Comparison of ENCODE assay signal across 8 cellular contexts in genomic region chr13:98576215-98576945, GRCh38. TPM values are rescaled to one million over a fixed set of nuclear protein-coding genes. Genes with fewer than 3 reads are reported as not detected.
DNase-seq lines count a peak whose midpoint lies in the region; ATAC-seq and TF ChIP-seq lines count a peak whose summit lies in the region.

No MANE protein-coding gene starts in this region.

- no peaks in the 10 kb centered on the region for H3K9me3 ChIP-seq in SK-N-SH

- H3K36me3 ChIP-seq in SK-N-SH (replicated peaks in 1 of 2; ENCODE audit: control insufficient read depth in 1 of 2, insufficient read depth in 2 of 2, low read length in 1 of 2) (no peaks in the 10 kb centered on the region), brain microvascular endothelial cell (replicated peaks) (no peaks in the 10 kb centered on the region)

- H3K9ac ChIP-seq in SK-N-SH: peak overlapping the region; percentile 90

- H2AFZ ChIP-seq in SK-N-SH (ENCODE audit: low read depth): no peak overlapping the region

- peaks cover 47% of the 10 kb centered on the region for H4K20me1 ChIP-seq in SK-N-SH (ENCODE audit: insufficient read depth)

- H3F3A ChIP-seq in SK-N-SH (replicated peaks; ENCODE audit: insufficient read depth): peaks cover 11% of the 10 kb centered on the region

- no peaks in the 10 kb centered on the region for H3K9me2 ChIP-seq in SK-N-SH

- CTCF ChIA-PET in SK-N-SH (lab: Yijun Ruan, JAX): interaction anchor here (0.8 to 1.7 kb wide), 6 partner anchors 22 to 131 kb away, joined by 3 to 8 read pairs (median 4); no protein-coding TSS in a partner anchor

- ATAC-seq in GM18867 (IDR thresholded peaks at IDR 0.05; ENCODE audit: unreplicated experiment) (peak; percentile 30), HG03095 (IDR thresholded peaks at IDR 0.05; ENCODE audit: unreplicated experiment) (peak; percentile 21)

- peak overlapping the region; percentile 76 for H3K4me2 ChIP-seq in SK-N-SH

- no peak for TF ChIP-seq RAD21 in SK-N-SH (IDR thresholded peaks at IDR 0.05; ENCODE audit: low read length)

- peak overlapping the region; percentile 76 to 92 for H3K4me3 ChIP-seq in SK-N-SH (ENCODE audit: low read depth in 2 of 2, low read length in 1 of 2)
- H3K4me3 ChIP-seq in brain microvascular endothelial cell (ENCODE audit: low read depth, low read length): peak overlapping the region; percentile 83

- POLR2A ChIA-PET in SK-N-SH (lab: Yijun Ruan, JAX): interaction anchor here (1.6 kb wide), 1 partner anchor 130 kb away, joined by 4 read pairs; no protein-coding TSS in a partner anchor

- peaks cover 51% of the 10 kb centered on the region for H3K79me2 ChIP-seq in SK-N-SH (ENCODE audit: insufficient read depth)

- H3K27ac ChIP-seq in SK-N-SH (ENCODE audit: low read depth in 2 of 2, low read length in 1 of 2) (peak overlapping the region; percentile 57 to 85; a peak in 3 of 4 replicates), brain microvascular endothelial cell (peak overlapping the region; percentile 73)

- H3K27me3 ChIP-seq in SK-N-SH (ENCODE audit: insufficient read depth) (no peaks in the 10 kb centered on the region), brain microvascular endothelial cell (replicated peaks) (no peaks in the 10 kb centered on the region)

- TF ChIP-seq CTCF in SK-N-SH (IDR thresholded peaks at IDR 0.05) (no peak), brain microvascular endothelial cell (IDR thresholded peaks at IDR 0.05; ENCODE audit: low read depth, low read length, missing control alignments) (no peak)

- peak; percentile 32 for DNase-seq in ACHN
- DNase-seq in SK-N-SH: peak; percentile 80
- DNase-seq in brain microvascular endothelial cell: no peak
- DNase-seq in iPS-NIHi11 (ENCODE audit: low spot score): peak; percentile 66
- DNase-seq in stimulated activated CD4-positive, alpha-beta T cell treated with anti-CD3 and anti-CD28 coated beads, Interleukin-15, amount 100 ng/mL, for 24 hours: peak; percentile 64
- no peak for DNase-seq in NOMO-1 treated with dmso at 0.1 percent for 144 hours (lab: John Stamatoyannopoulos, UW; ENCODE audit: unreplicated experiment)

- no CpG with 5 or more reads among the region's 98 CpGs for WGBS in SK-N-SH (ENCODE audit: low lambda C conversion rate)

- H3K4me1 ChIP-seq in SK-N-SH (ENCODE audit: control insufficient read depth in 1 of 2, insufficient read depth in 2 of 2, low read depth in 1 of 2, low read length in 1 of 2): peaks cover 28 to 35% of the 10 kb centered on the region in 2 experiments

- in situ Hi-C loops in ACHN (cut with HindIII; ENCODE audit: low pct_ligation_motif_present, low pct_unique_long_range_greater_than_20kb, low sequenced_read_pairs): no loop called here
- in situ Hi-C loops in brain microvascular endothelial cell (cut with HindIII; ENCODE audit: low pct_ligation_motif_present, low sequenced_read_pairs): no loop called here

- TF ChIP-seq EP300 in SK-N-SH (IDR thresholded peaks at IDR 0.05; ENCODE audit: borderline replicate concordance in 1 of 2, low read depth in 1 of 2, low read length in 1 of 2): no peak

TF ChIP-seq in SK-N-SH, 30 proteins besides CTCF, POLR2A, EP300 and RAD21:
- TF ChIP-seq ZBTB33 (IDR thresholded peaks at IDR 0.05; ENCODE audit: borderline replicate concordance, low read depth): no peak
- no peak for TF ChIP-seq SMC3 (IDR thresholded peaks at IDR 0.05; ENCODE audit: low read depth, low read length)
- TF ChIP-seq POLR2AphosphoS5 (IDR thresholded peaks at IDR 0.05; ENCODE audit: low read depth, low read length): no peak
- no peak for TF ChIP-seq RXRA (IDR thresholded peaks at IDR 0.05; ENCODE audit: borderline replicate concordance, low read depth)
- no peak for TF ChIP-seq EZH2phosphoT487 (IDR thresholded peaks at IDR 0.05; ENCODE audit: borderline replicate concordance, low read depth)
- TF ChIP-seq USF2 (IDR thresholded peaks at IDR 0.05; ENCODE audit: borderline replicate concordance, low read depth, low read length): no peak
- TF ChIP-seq NRF1 (IDR thresholded peaks at IDR 0.05; ENCODE audit: low read depth, low read length): no peak
- no peak for TF ChIP-seq YY1 (IDR thresholded peaks at IDR 0.05; ENCODE audit: low read depth)
- 0 out of 2 replicates have a peak, but pooled peaks have one; percentile 4 for TF ChIP-seq TAF1 (IDR thresholded peaks at IDR 0.05; ENCODE audit: borderline replicate concordance, low read depth, low read length)
- no peak for TF ChIP-seq GATA2 (CRISPR knock-in tag; IDR thresholded peaks at IDR 0.05)
- no peak for TF ChIP-seq TCF12 (IDR thresholded peaks at IDR 0.05)
- TF ChIP-seq CHD2 (IDR thresholded peaks at IDR 0.05; ENCODE audit: low read length, partially characterized antibody): no peak
- TF ChIP-seq SIN3A (IDR thresholded peaks at IDR 0.05; ENCODE audit: borderline replicate concordance, low read depth, low read length): 0 out of 2 replicates have a peak, but pooled peaks have one; percentile 4
- TF ChIP-seq MEF2A (IDR thresholded peaks at IDR 0.05; ENCODE audit: borderline replicate concordance, low read depth): no peak
- no peak for TF ChIP-seq FOXJ3 (CRISPR knock-in tag; IDR thresholded peaks at IDR 0.05)
TF ChIP-seq in SK-N-SH: peak in this region for 2.

RNA-seq across cellular contexts. Expression of gene STK24, which starts 0.5 kb away (rescaled TPM):
- 17.1 and 30.5 TPM in 2 replicates for polyA plus RNA-seq in SK-N-SH (2012; rRNA removed)
- polyA plus RNA-seq in SK-N-SH (2012; cell fraction: cytosol; rRNA removed): 37.7 and 54.1 TPM in 2 replicates
- polyA plus RNA-seq in SK-N-SH (2012; cell fraction: nucleus; rRNA removed): 25.0 and 27.8 TPM in 2 replicates

Comparison
In these comparisons a context has a peak if more than half of its experiments do, and no peak if none do; other contexts are left out.
1. DNase-seq: peak in ACHN (single experiment), SK-N-SH (single experiment), iPS-NIHi11 (single experiment) and stimulated activated CD4-positive, alpha-beta T cell treated with anti-CD3 and anti-CD28 coated beads, Interleukin-15, amount 100 ng/mL, for 24 hours (single experiment); none in brain microvascular endothelial cell (single experiment) and NOMO-1 treated with dmso at 0.1 percent for 144 hours (single experiment).